In genomic region chr18:2139676-2140075, GRCh38 we compare ENCODE assay signal across 16 cellular contexts.
DNase-seq lines count a peak whose midpoint lies in the region; ATAC-seq and TF ChIP-seq lines count a peak whose summit lies in the region.
"Had no signal": no experiment of that assay in that cellular context is flagged by ENCODE, and none has a peak within 500 bp of the region (broad histone marks: within the 10 kb centered on the region; RNA-seq: fewer than 3 reads in every experiment).

No MANE protein-coding gene starts in this region.

- no peak overlapping the region for H3K4me3 ChIP-seq in cardiac fibroblast (replicated peaks in 1 of 2; ENCODE audit: low read depth in 2 of 2, low read length in 2 of 2)
- H3K4me3 ChIP-seq: ascending aorta, right atrium auricular region, SJSA1, transverse colon had no signal

- H3K36me3 Mint-ChIP-seq in activated CD8-positive, alpha-beta T cell treated with anti-CD3 and anti-CD28 coated beads for 36 hours (ENCODE audit: low read depth): no peaks in the 10 kb centered on the region

- H3K27me3 Mint-ChIP-seq in activated CD8-positive, alpha-beta T cell treated with anti-CD3 and anti-CD28 coated beads for 36 hours: peaks cover 5% of the 10 kb centered on the region

- TF ChIP-seq CTCF in cardiac fibroblast (IDR thresholded peaks at IDR 0.05; ENCODE audit: low read depth, low read length): no peak
- TF ChIP-seq CTCF in activated CD8-positive, alpha-beta T cell treated with anti-CD3 and anti-CD28 coated beads for 36 hours (IDR thresholded peaks at IDR 0.05): no peak

- peak; percentile 73 for DNase-seq in EL
- peak; percentile 27 for DNase-seq in LHCN-M2 (ENCODE audit: low read depth)
- peak; percentile 45 to 52 for DNase-seq in cardiac fibroblast (ENCODE audit: low read depth in 2 of 2)
- peak; percentile 38 for DNase-seq in middle frontal gyrus (ENCODE audit: extremely low spot score, low spot score)
- no peak for DNase-seq in DMS79 treated with DMSO at 0.1 percent for 48 hours (lab: John Stamatoyannopoulos, UW)
- no peak for DNase-seq in inferior parietal cortex (ENCODE audit: extremely low spot score)
- DNase-seq in activated CD8-positive, alpha-beta T cell treated with anti-CD3 and anti-CD28 coated beads for 36 hours: no peak
- DNase-seq in GDM1 (lab: John Stamatoyannopoulos, UW): no peak
- DNase-seq: foreskin melanocyte; NCI-H146; stimulated activated CD4-positive, alpha-beta T cell treated with anti-CD3 and anti-CD28 coated beads, Interleukin-4, amount 100 ng/mL, for 24 hours; transverse colon had no signal

- no peak for ATAC-seq in activated CD8-positive, alpha-beta T cell treated with anti-CD3 and anti-CD28 coated beads for 36 hours

- POLR2A ChIA-PET in activated CD8-positive, alpha-beta T cell treated with anti-CD3 and anti-CD28 coated beads for 36 hours (lab: Charles Lee): no interaction called here

- CTCF ChIA-PET in activated CD8-positive, alpha-beta T cell treated with anti-CD3 and anti-CD28 coated beads for 36 hours (lab: Charles Lee): no interaction called here

- no peak overlapping the region for H3K27ac Mint-ChIP-seq in activated CD8-positive, alpha-beta T cell treated with anti-CD3 and anti-CD28 coated beads for 36 hours
- H3K27ac Mint-ChIP-seq: B cell had no signal

- intact Hi-C loops in activated CD8-positive, alpha-beta T cell treated with anti-CD3 and anti-CD28 coated beads for 36 hours (cut with micrococcal nuclease): no loop called here

- no peaks in the 10 kb centered on the region for H3K9me3 Mint-ChIP-seq in activated CD8-positive, alpha-beta T cell treated with anti-CD3 and anti-CD28 coated beads for 36 hours

- no peaks in the 10 kb centered on the region for H3K4me1 Mint-ChIP-seq in activated CD8-positive, alpha-beta T cell treated with anti-CD3 and anti-CD28 coated beads for 36 hours (ENCODE audit: low read depth)
- H3K4me1 Mint-ChIP-seq: B cell had no signal

- no peak overlapping the region for H3K4me3 Mint-ChIP-seq in activated CD8-positive, alpha-beta T cell treated with anti-CD3 and anti-CD28 coated beads for 36 hours
- H3K4me3 Mint-ChIP-seq: B cell had no signal

Comparison
In these comparisons a context has a peak if more than half of its experiments do, and no peak if none do; other contexts are left out.
1. DNase-seq: peak in EL (single experiment), LHCN-M2 (single experiment), cardiac fibroblast (2 of 2) and middle frontal gyrus (single experiment); none in DMS79 treated with DMSO at 0.1 percent for 48 hours (single experiment), inferior parietal cortex (single experiment), activated CD8-positive, alpha-beta T cell treated with anti-CD3 and anti-CD28 coated beads for 36 hours (single experiment) and GDM1 (single experiment).